Comparison of ENCODE assay signal across 11 cellular contexts in the genomic region with DNA sequence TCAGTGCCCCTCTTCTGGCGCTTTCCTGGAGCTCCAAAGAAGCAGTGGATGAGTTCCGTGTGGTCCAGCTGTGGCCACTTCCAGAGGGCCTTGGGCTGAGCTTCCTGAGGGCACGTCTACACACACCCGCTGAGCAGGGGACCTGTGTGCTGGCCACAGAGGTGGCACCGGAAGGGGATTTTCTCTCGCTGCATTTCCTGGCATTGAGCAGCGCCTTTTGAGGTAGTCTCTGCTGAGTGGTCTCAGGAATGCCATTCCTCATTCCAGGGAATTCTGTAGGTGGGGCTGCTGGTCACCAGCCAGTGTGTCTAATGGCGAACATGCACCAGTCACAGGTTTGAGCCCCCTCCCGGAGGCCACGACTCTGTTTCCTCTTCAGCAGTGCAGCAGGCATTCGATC. TPM values are rescaled to one million over a fixed set of nuclear protein-coding genes. Genes with fewer than 3 reads are reported as not detected.
A peak's percentile ranks its signal among the peaks of the same experiment; 100 is the strongest.
DNase-seq lines count a peak whose midpoint lies in the region; ATAC-seq, FAIRE-seq and TF ChIP-seq lines count a peak whose summit lies in the region.
"Had no signal": no experiment of that assay in that cellular context is flagged by ENCODE, and none has a peak within 500 bp of the region (broad histone marks: within the 10 kb centered on the region; RNA-seq: fewer than 3 reads in every experiment).

No MANE protein-coding gene starts in this region.

- H2BK5ac ChIP-seq in IMR-90 (ENCODE audit: low read depth, low read length, poor library complexity, severe bottlenecking), result peak overlapping the region; percentile 100

- BruUV-seq in IMR-90 (replicated peaks; lab: Mats Ljungman, UMichigan), result no TSS peak

- H2BK20ac ChIP-seq in IMR-90 (ENCODE audit: low read depth, low read length), result peak overlapping the region; percentile 95

- H2AFZ ChIP-seq in IMR-90 (replicated peaks; ENCODE audit: low read length, poor library complexity), result peak overlapping the region; percentile 50

- no peaks in the 10 kb centered on the region for H4K20me1 ChIP-seq in IMR-90 (ENCODE audit: insufficient read depth, low read length)

- TF ChIP-seq POLR2A in IMR-90 (IDR thresholded peaks at IDR 0.05; ENCODE audit: low read depth, low read length) (no peak), tibial nerve (IDR thresholded peaks at IDR 0.05) (no peak), H54 (IDR thresholded peaks at IDR 0.05; ENCODE audit: low read depth, low read length) (no peak; the same call in 1 of the 2 replicates)

- no peak overlapping the region for H3K27ac Mint-ChIP-seq in type B pancreatic cell
- no peak overlapping the region for H3K27ac Mint-ChIP-seq in effector memory CD8-positive, alpha-beta T cell
- H3K27ac Mint-ChIP-seq: activated T-helper 1 cell treated with anti-CD3 and anti-CD28 coated beads, Interleukin-12 subunit alpha, Interleukin-12 subunit beta, Interleukin-2, Interleukin-4 antibody, amounts not matched to agents 30 ng/mL and 10 ng/mL and 1 ng/mL, durations not matched to agents 14 hours and 24 hours and 36 hours had no signal

- peak overlapping the region; percentile 96 for H3K4ac ChIP-seq in IMR-90 (ENCODE audit: low read depth, low read length)

- H2BK120ac ChIP-seq in IMR-90 (ENCODE audit: low read depth, low read length), result peak overlapping the region; percentile 99

- H3K4me3 ChIP-seq in IMR-90 (ENCODE audit: insufficient read depth, low read depth, low read length) (no peak overlapping the region), coronary artery (no peak overlapping the region), lower lobe of right lung (no peak overlapping the region), tibial nerve (no peak overlapping the region)

- peaks cover 38% of the 10 kb centered on the region for H3K4me1 ChIP-seq in IMR-90 (ENCODE audit: control insufficient read depth, insufficient read depth, low read length)
- peaks cover 41% of the 10 kb centered on the region for H3K4me1 ChIP-seq in lower lobe of right lung
- H3K4me1 ChIP-seq in tibial nerve, result peaks cover 0 to 58% (median 38%) of the 10 kb centered on the region in 4 donors

- TF ChIP-seq EP300 in tibial nerve (IDR thresholded peaks at IDR 0.05), result no peak

- H3K4me3 Mint-ChIP-seq in type B pancreatic cell, result no peak overlapping the region
- no peak overlapping the region for H3K4me3 Mint-ChIP-seq in effector memory CD8-positive, alpha-beta T cell
- H3K4me3 Mint-ChIP-seq: activated T-helper 1 cell treated with anti-CD3 and anti-CD28 coated beads, Interleukin-12 subunit alpha, Interleukin-12 subunit beta, Interleukin-2, Interleukin-4 antibody, amounts not matched to agents 30 ng/mL and 10 ng/mL and 1 ng/mL, durations not matched to agents 14 hours and 24 hours and 36 hours had no signal

- peak overlapping the region; percentile 82 for H2AK5ac ChIP-seq in IMR-90 (ENCODE audit: low read depth, low read length)

- peak overlapping the region; percentile 72 for H4K5ac ChIP-seq in IMR-90 (ENCODE audit: low read depth, low read length)

- FAIRE-seq in H54 (lab: Jason Lieb, UNC), result no peak
- FAIRE-seq: GM12891 had no signal

- in situ Hi-C loops in IMR-90 (cut with MboI; ENCODE audit: low sequenced_read_pairs), result no loop called here

- H4K91ac ChIP-seq in IMR-90 (ENCODE audit: insufficient read depth, low read depth, low read length), result peak overlapping the region; percentile 95

- peaks cover 34% of the 10 kb centered on the region for H3K9me1 ChIP-seq in IMR-90 (ENCODE audit: insufficient read depth, low read length)

- H3K36me3 ChIP-seq in IMR-90 (ENCODE audit: control insufficient read depth, insufficient read depth, low read length), result no peaks in the 10 kb centered on the region
- no peaks in the 10 kb centered on the region for H3K36me3 ChIP-seq in lower lobe of right lung
- no peaks in the 10 kb centered on the region for H3K36me3 ChIP-seq in tibial nerve

- peak overlapping the region; percentile 86 for H3K18ac ChIP-seq in IMR-90 (ENCODE audit: low read depth, low read length)

- dilution Hi-C loops in IMR-90 (cut with HindIII; ENCODE audit: low sequenced_read_pairs, unreplicated experiment), result no loop called here

- H3K4me1 Mint-ChIP-seq in type B pancreatic cell (ENCODE audit: unreplicated experiment), result peaks cover 10% of the 10 kb centered on the region
- no peaks in the 10 kb centered on the region for H3K4me1 Mint-ChIP-seq in effector memory CD8-positive, alpha-beta T cell (ENCODE audit: low read depth in 2 of 2)

- intact Hi-C loops in IMR-90 (cut with micrococcal nuclease) (loop anchor here (1.0 to 2.0 kb wide), 2 partner anchors 11 to 27 kb away; no protein-coding TSS in a partner anchor), lower lobe of right lung (cut with DNase I) (no loop called here)

- ATAC-seq in IMR-90 (ENCODE audit: low read depth) (no peak), lower lobe of right lung (peak; percentile 21 to 53)
- ATAC-seq in effector memory CD8-positive, alpha-beta T cell (replicated peaks), result no peak

- peak overlapping the region; percentile 43 for H3K9ac ChIP-seq in IMR-90 (ENCODE audit: low read depth, low read length)

- 57% methylated on average over 4 of the region's 11 CpGs; no CpG with 5 or more reads in 1 of the 2 experiments for WGBS in IMR-90 (ENCODE audit: extremely low coverage in 2 of 2, insufficient read length in 1 of 2), 2 experiments
- 66 to 78% methylated on average over 6 to 11 of the region's 11 CpGs for WGBS in tibial nerve, 2 donors

- H3K27me3 ChIP-seq in IMR-90 (ENCODE audit: control insufficient read depth, insufficient read depth, low read length) (no peaks in the 10 kb centered on the region), lower lobe of right lung (ENCODE audit: low read depth) (no peaks in the 10 kb centered on the region), tibial nerve (no peaks in the 10 kb centered on the region)

- peak overlapping the region; percentile 89 for H3K14ac ChIP-seq in IMR-90 (replicated peaks; ENCODE audit: low read depth, low read length)

- H3K9me3 ChIP-seq in IMR-90 (ENCODE audit: control insufficient read depth, insufficient read depth, low read length) (no peaks in the 10 kb centered on the region), lower lobe of right lung (no peaks in the 10 kb centered on the region), tibial nerve (no peaks in the 10 kb centered on the region)

- peak overlapping the region; percentile 82; the same call in 2 of the 3 replicates for H2BK15ac ChIP-seq in IMR-90 (ENCODE audit: low read depth, low read length)

- no peaks in the 10 kb centered on the region for H3K9me3 Mint-ChIP-seq in type B pancreatic cell
- no peaks in the 10 kb centered on the region for H3K9me3 Mint-ChIP-seq in effector memory CD8-positive, alpha-beta T cell
- H3K9me3 Mint-ChIP-seq: activated T-helper 1 cell treated with anti-CD3 and anti-CD28 coated beads, Interleukin-12 subunit alpha, Interleukin-12 subunit beta, Interleukin-2, Interleukin-4 antibody, amounts not matched to agents 30 ng/mL and 10 ng/mL and 1 ng/mL, durations not matched to agents 14 hours and 24 hours and 36 hours had no signal

- no peak for TF ChIP-seq CTCF in IMR-90 (conservative IDR thresholded peaks at IDR 0.05; ENCODE audit: low read depth, low read length)
- TF ChIP-seq CTCF in coronary artery (IDR thresholded peaks at IDR 0.05), result no peak
- no peak for TF ChIP-seq CTCF in lower lobe of right lung (IDR thresholded peaks at IDR 0.05)
- TF ChIP-seq CTCF in tibial nerve (IDR thresholded peaks at IDR 0.05), result no peak
- TF ChIP-seq CTCF in type B pancreatic cell (conservative IDR thresholded peaks at IDR 0.05), result no peak

- no peak overlapping the region for H3K4me2 ChIP-seq in IMR-90 (ENCODE audit: low read depth, low read length)

- peak overlapping the region; percentile 93 for H3K23ac ChIP-seq in IMR-90 (ENCODE audit: low read depth, low read length)

- peaks cover 3% of the 10 kb centered on the region for H3K27me3 Mint-ChIP-seq in type B pancreatic cell
- peaks cover 12 to 75% of the 10 kb centered on the region in 2 donors for H3K27me3 Mint-ChIP-seq in effector memory CD8-positive, alpha-beta T cell

- TF ChIP-seq RAD21 in IMR-90 (IDR thresholded peaks at IDR 0.05; ENCODE audit: low read length), result no peak

- peak overlapping the region; percentile 94; the same call in 1 of the 2 replicates for H3K56ac ChIP-seq in IMR-90 (ENCODE audit: extremely low read depth, insufficient read depth, low read length)

- H3K36me3 Mint-ChIP-seq in type B pancreatic cell, result no peaks in the 10 kb centered on the region
- H3K36me3 Mint-ChIP-seq in effector memory CD8-positive, alpha-beta T cell (ENCODE audit: insufficient read depth), result no peaks in the 10 kb centered on the region

- peak overlapping the region; percentile 89 for H3K27ac ChIP-seq in IMR-90 (ENCODE audit: insufficient read depth, low read length)
- H3K27ac ChIP-seq in coronary artery, result peak overlapping the region; percentile 73 to 96
- H3K27ac ChIP-seq in lower lobe of right lung, result peak overlapping the region; percentile 71
- peak overlapping the region in 3 of 4 donors; percentile 50 to 81 (median 74) for H3K27ac ChIP-seq in tibial nerve

- DNase-seq in IMR-90 (no peak), coronary artery (ENCODE audit: low spot score) (no peak), lower lobe of right lung (no peak), tibial nerve (ENCODE audit: low spot score in 2 of 2) (no peak), type B pancreatic cell (ENCODE audit: extremely low spot score, unreplicated experiment) (no peak), H54 (ENCODE audit: insufficient read length, low spot score) (no peak)
- no peak for DNase-seq in effector memory CD8-positive, alpha-beta T cell
- DNase-seq: DMS 273 treated with DMSO at 0.1 percent for 48 hours, NCI-H187 treated with DMSO at 0.1 percent for 48 hours had no signal

- POLR2A ChIA-PET in IMR-90 (lab: Charles Lee; ENCODE audit: unreplicated experiment), result interaction anchor here (0.6 to 0.7 kb wide), 2 partner anchors 48 to 242 kb away, joined by 3 read pairs; partner anchors contain the start of gene AMOTL2

- H2AK9ac ChIP-seq in IMR-90 (replicated peaks; ENCODE audit: low read depth, low read length, poor library complexity), result peak overlapping the region; percentile 68

- CTCF ChIA-PET in IMR-90 (lab: Yijun Ruan, JAX), result no interaction called here

- H4K8ac ChIP-seq in IMR-90 (ENCODE audit: low read depth in 2 of 2, low read length in 2 of 2), result peak overlapping the region; percentile 87 to 93

- H3K79me1 ChIP-seq in IMR-90 (ENCODE audit: low read depth in 1 of 2, low read length in 2 of 2), result peaks cover 0 to 31% of the 10 kb centered on the region in 2 experiments; a peak in 2 of 4 replicates

RNA-seq across cellular contexts. Expression of gene AMOTL2, which starts 48.1 kb away (rescaled TPM):
- total RNA-seq in IMR-90 (2012; rRNA removed), result 162 and 172 TPM in 2 replicates
- polyA plus RNA-seq in IMR-90 (2012; rRNA removed), result 176 and 230 TPM in 2 replicates
- polyA plus RNA-seq in IMR-90 (2012; cell fraction: cytosol; rRNA removed), result 168 and 220 TPM in 2 replicates
- polyA plus RNA-seq in IMR-90 (2012; cell fraction: nucleus; rRNA removed; ENCODE audit: low replicate concordance), result 530 and 567 TPM in 2 replicates
- total RNA-seq in lower lobe of right lung, result 77.8 TPM
- total RNA-seq in tibial nerve, result 100 to 1,000 TPM; 216 to 337 (median 255) TPM
- total RNA-seq in type B pancreatic cell (ENCODE audit: low replicate concordance), result 79.2 and 122 TPM in 2 replicates
- total RNA-seq: activated T-helper 1 cell treated with anti-CD3 and anti-CD28 coated beads, Interleukin-12 subunit alpha, Interleukin-12 subunit beta, Interleukin-2, Interleukin-4 antibody, amounts not matched to agents 30 ng/mL and 10 ng/mL and 1 ng/mL, durations not matched to agents 14 hours and 24 hours and 36 hours had no signal

Comparison
In these comparisons a context has a peak if more than half of its experiments do, and no peak if none do; other contexts are left out.
1. ATAC-seq: peak in lower lobe of right lung (2 of 2); none in IMR-90 (single experiment) and effector memory CD8-positive, alpha-beta T cell (single experiment).
2. Peak in every context shown above with its lines, with median percentiles within 50 percentile points of each other: H3K27ac ChIP-seq.